ENCODE assay signal across 18 cellular contexts in genomic region chr21:42629856-42630410, GRCh38. TPM values are rescaled to one million over a fixed set of nuclear protein-coding genes. Genes with fewer than 3 reads are reported as not detected.
DNase-seq lines count a peak whose midpoint lies in the region; ATAC-seq and TF ChIP-seq lines count a peak whose summit lies in the region.
"Had no signal": no experiment of that assay in that cellular context is flagged by ENCODE, and none has a peak within 500 bp of the region (broad histone marks: within the 10 kb centered on the region; RNA-seq: fewer than 3 reads in every experiment).

No MANE protein-coding gene starts in this region.

- H3K4me1 Mint-ChIP-seq in endodermal cell, result peaks cover 5% of the 10 kb centered on the region
- H3K4me1 Mint-ChIP-seq: CD4-positive, alpha-beta memory T cell had no signal

- H3K9ac ChIP-seq in endodermal cell (ENCODE audit: extremely low read depth, low read length, poor library complexity, severe bottlenecking), result no peak overlapping the region
- H3K9ac ChIP-seq: BLaER1 treated with 17β-estradiol and CSF1 and Interleukin-3, amounts not matched to agents 10 nM and 100 nM had no signal

- DNase-seq in NCI-H748 (lab: John Stamatoyannopoulos, UW; ENCODE audit: unreplicated experiment) (peak; percentile 8), NCI-H748 treated with DMSO at 0.1 percent for 48 hours (lab: John Stamatoyannopoulos, UW) (no peak), DMS53 (lab: John Stamatoyannopoulos, UW) (peak; percentile 41), endodermal cell (peak; percentile 41), spleen (peak; percentile 48), brain microvascular endothelial cell (no peak), gastrocnemius medialis (no peak)
- DNase-seq: 8988T; CD4-positive, alpha-beta memory T cell; GDM1; Kasumi-1; NCI-H1417; NCI-H187 treated with DMSO at 0.1 percent for 48 hours; NCI-H774 had no signal

- H3K4me3 ChIP-seq in endodermal cell (ENCODE audit: low read length) (no peak overlapping the region), spleen (no peak overlapping the region), brain microvascular endothelial cell (ENCODE audit: low read depth, low read length) (no peak overlapping the region), gastrocnemius medialis (no peak overlapping the region)
- H3K4me3 ChIP-seq: BLaER1 treated with 17β-estradiol and CSF1 and Interleukin-3, amounts not matched to agents 10 nM and 100 nM; Peyer's patch had no signal

- TF ChIP-seq POLR2A in spleen (IDR thresholded peaks at IDR 0.05) (no peak), gastrocnemius medialis (IDR thresholded peaks at IDR 0.05) (no peak)

- H3K27me3 ChIP-seq in endodermal cell (ENCODE audit: control insufficient read depth, insufficient read depth, low read length, poor library complexity, severe bottlenecking) (peaks cover 15% of the 10 kb centered on the region), spleen (replicated peaks in 1 of 7) (peaks cover 0 to 36% (median 0%) of the 10 kb centered on the region in 7 donors), brain microvascular endothelial cell (replicated peaks) (peaks cover 4% of the 10 kb centered on the region), gastrocnemius medialis (peaks cover 3 to 15% (median 8%) of the 10 kb centered on the region in 3 donors)
- H3K27me3 ChIP-seq: Peyer's patch had no signal

- no peaks in the 10 kb centered on the region for H3K36me3 ChIP-seq in endodermal cell (ENCODE audit: control insufficient read depth, insufficient read depth, low read length)
- no peaks in the 10 kb centered on the region for H3K36me3 ChIP-seq in spleen
- no peaks in the 10 kb centered on the region for H3K36me3 ChIP-seq in brain microvascular endothelial cell (replicated peaks)
- no peaks in the 10 kb centered on the region for H3K36me3 ChIP-seq in gastrocnemius medialis
- H3K36me3 ChIP-seq: BLaER1 treated with 17β-estradiol and CSF1 and Interleukin-3, amounts not matched to agents 10 nM and 100 nM; Peyer's patch had no signal

- no peak for ATAC-seq in HG02884 (IDR thresholded peaks at IDR 0.05; ENCODE audit: unreplicated experiment)
- no peak for ATAC-seq in gastrocnemius medialis

- no peak for TF ChIP-seq CTCF in endodermal cell (conservative IDR thresholded peaks at IDR 0.05)
- no peak for TF ChIP-seq CTCF in spleen (IDR thresholded peaks at IDR 0.05 in 8 of 11, conservative IDR thresholded peaks at IDR 0.05 in 3 of 11)
- no peak for TF ChIP-seq CTCF in brain microvascular endothelial cell (IDR thresholded peaks at IDR 0.05; ENCODE audit: low read depth, low read length, missing control alignments)
- no peak for TF ChIP-seq CTCF in gastrocnemius medialis (IDR thresholded peaks at IDR 0.05 in 4 of 5, conservative IDR thresholded peaks at IDR 0.05 in 1 of 5)

- H3K27ac ChIP-seq in endodermal cell (ENCODE audit: low read depth, low read length) (no peak overlapping the region), spleen (no peak overlapping the region), brain microvascular endothelial cell (no peak overlapping the region), gastrocnemius medialis (no peak overlapping the region)
- H3K27ac ChIP-seq: BLaER1 treated with 17β-estradiol and CSF1 and Interleukin-3, amounts not matched to agents 10 nM and 100 nM; Peyer's patch had no signal

- no peak overlapping the region for H3K4me3 Mint-ChIP-seq in endodermal cell
- H3K4me3 Mint-ChIP-seq: CD4-positive, alpha-beta memory T cell had no signal

- in situ Hi-C loops in brain microvascular endothelial cell (cut with HindIII; ENCODE audit: low pct_ligation_motif_present, low sequenced_read_pairs), result no loop called here
- in situ Hi-C loops in gastrocnemius medialis (cut with MboI; ENCODE audit: low sequenced_read_pairs in 4 of 4), result no loop called here

- H3K9me3 ChIP-seq in endodermal cell (ENCODE audit: control insufficient read depth, low read length) (no peaks in the 10 kb centered on the region), spleen (no peaks in the 10 kb centered on the region), gastrocnemius medialis (no peaks in the 10 kb centered on the region)
- H3K9me3 ChIP-seq: BLaER1 treated with 17β-estradiol and CSF1 and Interleukin-3, amounts not matched to agents 10 nM and 100 nM; Peyer's patch had no signal

- no peak overlapping the region for H3K27ac Mint-ChIP-seq in endodermal cell
- H3K27ac Mint-ChIP-seq: CD4-positive, alpha-beta memory T cell had no signal

- H3K36me3 Mint-ChIP-seq in endodermal cell (ENCODE audit: low read depth), result no peaks in the 10 kb centered on the region
- H3K36me3 Mint-ChIP-seq: CD4-positive, alpha-beta memory T cell had no signal

- H3K27me3 Mint-ChIP-seq in endodermal cell (ENCODE audit: insufficient read depth), result peaks cover 17% of the 10 kb centered on the region

- peaks cover 2% of the 10 kb centered on the region for H3K4me1 ChIP-seq in endodermal cell (ENCODE audit: control insufficient read depth, insufficient read depth, low read length)
- H3K4me1 ChIP-seq in spleen, result no peaks in the 10 kb centered on the region
- no peaks in the 10 kb centered on the region for H3K4me1 ChIP-seq in gastrocnemius medialis

- intact Hi-C loops in spleen (cut with DNase I; ENCODE audit: low total_unique reads) (no loop called here), gastrocnemius medialis (cut with DNase I; ENCODE audit: low total_unique reads) (no loop called here)

- no peaks in the 10 kb centered on the region for H3K9me3 Mint-ChIP-seq in endodermal cell
- H3K9me3 Mint-ChIP-seq: CD4-positive, alpha-beta memory T cell had no signal

- WGBS in endodermal cell (ENCODE audit: insufficient coverage in 1 of 2, insufficient read length in 1 of 2), 2 experiments, result 83 to 87% methylated on average over 7 of the region's 7 CpGs
- 81 to 88% (median 83%) methylated on average over 7 of the region's 7 CpGs for WGBS in spleen, 5 donors

RNA-seq across cellular contexts. Expression of gene PDE9A, which starts 23.5 kb away (rescaled TPM):
- total RNA-seq in endodermal cell (10 to 100 TPM; 45.9 to 62.4 TPM), spleen (10 to 100 TPM; 15.1 to 45.5 (median 24.9) TPM), gastrocnemius medialis (1 to 10 TPM; 1.4 to 4.5 (median 1.8) TPM)
- polyA plus RNA-seq in endodermal cell (2013, experiment 1 of 2), result 36.5 TPM
- polyA plus RNA-seq in endodermal cell (2013, experiment 2 of 2), result 34.3 TPM
- 10 to 100 TPM in 2 of 3 donors, 1 to 10 TPM in 1; 7.9 to 33.5 (median 18.2) TPM for polyA plus RNA-seq in spleen
- total RNA-seq: MCF 10A had no signal

Comparison
In these comparisons a context has a peak if more than half of its experiments do, and no peak if none do; other contexts are left out.
1. DNase-seq: peak in NCI-H748 (single experiment), DMS53 (single experiment), endodermal cell (single experiment) and spleen (single experiment); none in NCI-H748 treated with DMSO at 0.1 percent for 48 hours (single experiment), brain microvascular endothelial cell (single experiment) and gastrocnemius medialis (0 of 2).